Comparison of ENCODE assay signal across 24 cellular contexts in genomic region chr6:164453835-164454234, GRCh38.
DNase-seq lines count a peak whose midpoint lies in the region; ATAC-seq, FAIRE-seq and TF ChIP-seq lines count a peak whose summit lies in the region.
"Had no signal": no experiment of that assay in that cellular context is flagged by ENCODE, and none has a peak within 500 bp of the region (broad histone marks: within the 10 kb centered on the region; RNA-seq: fewer than 3 reads in every experiment).

No MANE protein-coding gene starts in this region.

- intact Hi-C loops in HepG2 (cut with micrococcal nuclease; ENCODE audit: unreplicated experiment) = no loop called here
- intact Hi-C loops in right lobe of liver (cut with DNase I) = no loop called here
- intact Hi-C loops in K562 (cut with micrococcal nuclease) = no loop called here

- in situ Hi-C loops in HepG2 (cut with HindIII; ENCODE audit: extremely low pct_ligation_motif_present, low pct_unique_long_range_greater_than_20kb) = no loop called here
- in situ Hi-C loops in K562 (cut with MboI) = no loop called here

- no peaks in the 10 kb centered on the region for H4K20me1 ChIP-seq in HepG2 (ENCODE audit: insufficient read depth, low read length)
- no peaks in the 10 kb centered on the region for H4K20me1 ChIP-seq in K562 (replicated peaks; ENCODE audit: control insufficient read depth, insufficient read depth, low read length)
- H4K20me1 ChIP-seq: BLaER1 had no signal

- H3K79me2 ChIP-seq in HepG2 (ENCODE audit: insufficient read depth, low read length) = no peaks in the 10 kb centered on the region
- no peaks in the 10 kb centered on the region for H3K79me2 ChIP-seq in K562 (ENCODE audit: control insufficient read depth, insufficient read depth, low read length)

- ATAC-seq in HepG2 (no peak), right lobe of liver (no peak), K562 (no peak)
- ATAC-seq: GM12878 had no signal

- H3K9ac ChIP-seq in HepG2 (ENCODE audit: insufficient read depth, low read depth, low read length) (no peak overlapping the region), K562 (ENCODE audit: insufficient read depth in 1 of 2, low read depth in 2 of 2, low read length in 2 of 2) (no peak overlapping the region)
- H3K9ac ChIP-seq: BLaER1 had no signal

- CTCF ChIA-PET in HepG2 (lab: Yijun Ruan, JAX; ENCODE audit: low intra/inter-chr PET ratio, low total read pairs) (no interaction called here), K562 (lab: Yijun Ruan, JAX; ENCODE audit: low intra/inter-chr PET ratio) (no interaction called here)

- H3K36me3 ChIP-seq in HepG2 (replicated peaks in 1 of 2; ENCODE audit: control insufficient read depth in 1 of 2, insufficient read depth in 2 of 2, low read length in 2 of 2) = no peaks in the 10 kb centered on the region; a peak in 1 of 5 replicates
- H3K36me3 ChIP-seq in right lobe of liver = no peaks in the 10 kb centered on the region
- H3K36me3 ChIP-seq in K562 (ENCODE audit: control insufficient read depth, insufficient read depth, low read length) = no peaks in the 10 kb centered on the region
- H3K36me3 ChIP-seq: BE2C, BLaER1 had no signal

- POLR2A ChIA-PET in HepG2 (lab: Yijun Ruan, JAX) (no interaction called here), K562 (lab: Yijun Ruan, JAX) (no interaction called here)

- H3K4me3 ChIP-seq in HepG2 (replicated peaks in 1 of 3; ENCODE audit: insufficient read depth in 1 of 3, low read depth in 2 of 3, low read length in 3 of 3) = no peak overlapping the region
- no peak overlapping the region for H3K4me3 ChIP-seq in right lobe of liver
- no peak overlapping the region for H3K4me3 ChIP-seq in K562
- H3K4me3 ChIP-seq: BLaER1, GM12878 had no signal

- TF ChIP-seq EP300 in HepG2 (IDR thresholded peaks at IDR 0.05; ENCODE audit: low read depth in 2 of 2, low read length in 2 of 2) (no peak), HepG2 (CRISPR knock-in tag; IDR thresholded peaks at IDR 0.05; ENCODE audit: borderline replicate concordance) (no peak), K562 (IDR thresholded peaks at IDR 0.05; ENCODE audit: low read length) (no peak)

- 2% methylated on average over 3 of the region's 3 CpGs for WGBS in HepG2 (ENCODE audit: low lambda C conversion rate)
- WGBS in right lobe of liver (ENCODE audit: insufficient coverage, low coverage, low lambda C conversion rate, missing lambda C conversion rate) = 43% methylated on average over 3 of the region's 3 CpGs
- 10% methylated on average over 3 of the region's 3 CpGs for WGBS in K562 (ENCODE audit: insufficient coverage, low coverage, missing lambda C conversion rate)

- H3K27me3 ChIP-seq in HepG2 (ENCODE audit: control insufficient read depth in 1 of 2, insufficient read depth in 2 of 2, low read length in 2 of 2) (no peaks in the 10 kb centered on the region; a peak in 1 of 5 replicates), right lobe of liver (no peaks in the 10 kb centered on the region), K562 (ENCODE audit: control insufficient read depth in 2 of 2, insufficient read depth in 2 of 2, low read length in 2 of 2) (no peaks in the 10 kb centered on the region)
- H3K27me3 ChIP-seq: BE2C, BLaER1 had no signal

- peaks cover 92% of the 10 kb centered on the region for H3K9me3 ChIP-seq in HepG2 (ENCODE audit: low read length)
- no peaks in the 10 kb centered on the region for H3K9me3 ChIP-seq in right lobe of liver
- H3K9me3 ChIP-seq in K562 (replicated peaks; ENCODE audit: control insufficient read depth, insufficient read depth, low read depth, low read length) = no peaks in the 10 kb centered on the region
- H3K9me3 ChIP-seq: BE2C, BLaER1 had no signal

- no peak for DNase-seq in HepG2 (ENCODE audit: low spot score)
- no peak for DNase-seq in right lobe of liver
- no peak for DNase-seq in K562 (ENCODE audit: extremely low read depth in 1 of 4, low spot score in 3 of 4)
- DNase-seq in HCEC 1CT = no peak
- DNase-seq in NCI-H748 (lab: John Stamatoyannopoulos, UW; ENCODE audit: unreplicated experiment) = no peak
- DNase-seq: ACHN; BE2C; C1 segment of cervical spinal cord; CD4-positive, alpha-beta memory T cell; CD4-positive, CD25-positive, alpha-beta regulatory T cell; CD8-positive, alpha-beta memory T cell; COR-L47; DMS 273 treated with DMSO at 0.1 percent for 48 hours; DMS153; DMS53; DMS79; DND-41; EL; GDM1 had no signal

- TF ChIP-seq CTCF in HepG2 (CRISPR knock-in tag; IDR thresholded peaks at IDR 0.05) (no peak), right lobe of liver (IDR thresholded peaks at IDR 0.05) (no peak), K562 (IDR thresholded peaks at IDR 0.05 in 2 of 3, conservative IDR thresholded peaks at IDR 0.05 in 1 of 3; ENCODE audit: insufficient read depth in 2 of 3, low read depth in 1 of 3, low read length in 3 of 3) (no peak)

- no peak for TF ChIP-seq RAD21 in HepG2 (CRISPR knock-in tag; IDR thresholded peaks at IDR 0.05)
- TF ChIP-seq RAD21 in K562 (CRISPR knock-in tag; conservative IDR thresholded peaks at IDR 0.05 in 1 of 2, IDR thresholded peaks at IDR 0.05 in 1 of 2) = no peak

- no peaks in the 10 kb centered on the region for H3K9me1 ChIP-seq in K562 (ENCODE audit: control insufficient read depth, insufficient read depth, low read length)

- TF ChIP-seq POLR2A in HepG2 (IDR thresholded peaks at IDR 0.05; ENCODE audit: insufficient read depth in 1 of 2, low read depth in 2 of 2, low read length in 2 of 2) = no peak
- TF ChIP-seq POLR2A in right lobe of liver (IDR thresholded peaks at IDR 0.05) = no peak
- TF ChIP-seq POLR2A in K562 (conservative IDR thresholded peaks at IDR 0.05) = no peak

- BruUV-seq in HepG2 (replicated peaks; lab: Mats Ljungman, UMichigan) = no TSS peak
- no TSS peak for BruUV-seq in K562 (replicated peaks; lab: Mats Ljungman, UMichigan)

- H3K4me1 ChIP-seq in HepG2 (ENCODE audit: insufficient read depth, low read length) (no peaks in the 10 kb centered on the region), right lobe of liver (no peaks in the 10 kb centered on the region), K562 (replicated peaks in 1 of 2; ENCODE audit: control insufficient read depth in 2 of 2, insufficient read depth in 2 of 2, low read length in 2 of 2) (no peaks in the 10 kb centered on the region)
- H3K4me1 ChIP-seq: BE2C, BLaER1 had no signal

- H3K27ac ChIP-seq in HepG2 (ENCODE audit: extremely low read length, insufficient read depth, low read length) (no peak overlapping the region), right lobe of liver (no peak overlapping the region), K562 (ENCODE audit: extremely low read depth, low read depth, low read length) (no peak overlapping the region)
- H3K27ac ChIP-seq: 22Rv1, BLaER1 had no signal

- H2AFZ ChIP-seq in HepG2 (ENCODE audit: low read length) (no peak overlapping the region), K562 (ENCODE audit: low read depth, low read length) (no peak overlapping the region)

- H3K4me2 ChIP-seq in HepG2 (ENCODE audit: low read depth, low read length) (no peak overlapping the region), K562 (ENCODE audit: insufficient read depth, low read length) (no peak overlapping the region)
- H3K4me2 ChIP-seq: BLaER1 had no signal

- no peak for FAIRE-seq in HepG2 (lab: Jason Lieb, UNC)
- no peak for FAIRE-seq in K562 (lab: Jason Lieb, UNC)
- FAIRE-seq: GM12878, GM12892, GM18507 had no signal

TF ChIP-seq in HepG2, 621 proteins besides CTCF, POLR2A, EP300 and RAD21 (continues in another document):
- peak; percentile 90 to 93 for TF ChIP-seq MAFK (conservative IDR thresholded peaks at IDR 0.05 in 1 of 2, IDR thresholded peaks at IDR 0.05 in 1 of 2; ENCODE audit: low read length in 2 of 2)
- TF ChIP-seq ELF1 (CRISPR knock-in tag; IDR thresholded peaks at IDR 0.05) = no peak
- TF ChIP-seq ZNF446 (CRISPR knock-in tag; IDR thresholded peaks at IDR 0.05) = no peak
- TF ChIP-seq MAFF (IDR thresholded peaks at IDR 0.05; ENCODE audit: low read depth, low read length) = peak; percentile 90
- no peak for TF ChIP-seq ZNF777 (CRISPR knock-in tag; IDR thresholded peaks at IDR 0.05)
- TF ChIP-seq SP140L (CRISPR knock-in tag; IDR thresholded peaks at IDR 0.05; ENCODE audit: borderline replicate concordance) = no peak

TF ChIP-seq in K562, 482 proteins besides CTCF, POLR2A, EP300 and RAD21:
- TF ChIP-seq MAFG (tag; conservative IDR thresholded peaks at IDR 0.05) (peak; percentile 65), SMAD1 (IDR thresholded peaks at IDR 0.05; ENCODE audit: low read depth, low read length, partially characterized antibody) (no peak), RAD51 (IDR thresholded peaks at IDR 0.05; ENCODE audit: borderline replicate concordance, low read depth) (no peak), ZNF316 (IDR thresholded peaks at IDR 0.05) (peak; percentile 80), MAFK (IDR thresholded peaks at IDR 0.05; ENCODE audit: low read length) (peak; percentile 59; the same call in 1 of the 2 replicates), MAFF (IDR thresholded peaks at IDR 0.05; ENCODE audit: low read length) (peak; percentile 64; the same call in 1 of the 2 replicates), C11orf30 (IDR thresholded peaks at IDR 0.05; ENCODE audit: low read depth) (peak; percentile 57; the same call in 1 of the 2 replicates)

Comparison
In these comparisons a context has a peak if more than half of its experiments do, and no peak if none do; other contexts are left out.
1. Of the 241 proteins assayed by ChIP-seq in both HepG2 and K562: peak only in HepG2: none; only in K562: MAFG; in both: MAFF and MAFK; in neither: 238.